Comparison of ENCODE assay signal across 7 cellular contexts in genomic region chr16:69815216-69815883, GRCh38. TPM values are rescaled to one million over a fixed set of nuclear protein-coding genes. Genes with fewer than 3 reads are reported as not detected.
DNase-seq lines count a peak whose midpoint lies in the region; ATAC-seq, FAIRE-seq and TF ChIP-seq lines count a peak whose summit lies in the region.
"Not testable (repeated sequence)": the region's sequence is repeated elsewhere in the genome, so short reads cannot be mapped to it uniquely, and the experiment has no call there.

No MANE protein-coding gene starts in this region.

- not testable (repeated sequence) for TF ChIP-seq RAD21 in liver (IDR thresholded peaks at IDR 0.05)

- WGBS in body of pancreas, 2 donors: 57 to 63% methylated on average over 15 of the region's 15 CpGs
- 77% methylated on average over 15 of the region's 15 CpGs for WGBS in liver
- WGBS in pancreas, 2 donors: 56 to 63% methylated on average over 15 of the region's 15 CpGs
- 94% methylated on average over 15 of the region's 15 CpGs for WGBS in thyroid gland, 2 donors

- ATAC-seq in body of pancreas (peak; percentile 61), left ventricle myocardium superior (peak; percentile 40), left lobe of liver (peak; percentile 78), pancreas (peak; percentile 66 to 80 (median 67))

- not testable (repeated sequence) for FAIRE-seq in pancreas (lab: Jason Lieb, UNC)

- POLR2A ChIA-PET in HEK293T (lab: Yijun Ruan, JAX): not testable (repeated sequence)

- not testable (repeated sequence) for H3K36me3 ChIP-seq in body of pancreas (replicated peaks in 1 of 2; ENCODE audit: insufficient read depth in 1 of 2, low read depth in 2 of 2); liver (ENCODE audit: control insufficient read depth in 4 of 4, insufficient read depth in 3 of 4, low read depth in 1 of 4, low read length in 3 of 4); pancreas; thyroid gland

- not testable (repeated sequence) for H3K9ac ChIP-seq in liver (ENCODE audit: low read depth in 1 of 2, low read length in 2 of 2)

- H3K27ac ChIP-seq in body of pancreas (peak overlapping the region; percentile 79 to 95 (median 91)), pancreas (peak overlapping the region; percentile 56 to 92 (median 76)), thyroid gland (peak overlapping the region; percentile 46 to 89 (median 49))
- not testable (repeated sequence) for H3K27ac ChIP-seq in liver (ENCODE audit: low read depth in 1 of 2, low read length in 2 of 2)

- TF ChIP-seq POLR2A in body of pancreas (IDR thresholded peaks at IDR 0.05); thyroid gland (IDR thresholded peaks at IDR 0.05): not testable (repeated sequence)

- TF ChIP-seq CTCF in body of pancreas (IDR thresholded peaks at IDR 0.05); liver (IDR thresholded peaks at IDR 0.05; ENCODE audit: low read depth, low read length, missing input control); pancreas (IDR thresholded peaks at IDR 0.05); thyroid gland (IDR thresholded peaks at IDR 0.05): not testable (repeated sequence)

- not testable (repeated sequence) for DNase-seq in HEK293T (ENCODE audit: extremely low spot score); left ventricle myocardium superior; left lobe of liver (ENCODE audit: low spot score); thyroid gland
- DNase-seq in body of pancreas (peak; percentile 59 to 67 (median 66)), pancreas (peak in 5 of 6 donors; percentile 37 to 71 (median 51))

- H3K4me1 ChIP-seq in body of pancreas: peaks cover 64% of the 10 kb centered on the region
- not testable (repeated sequence) for H3K4me1 ChIP-seq in liver (ENCODE audit: control insufficient read depth in 4 of 4, insufficient read depth in 4 of 4, low read length in 3 of 4)
- H3K4me1 ChIP-seq in pancreas: peaks cover 9 to 27% (median 21%) of the 10 kb centered on the region in 3 donors
- H3K4me1 ChIP-seq in thyroid gland: peaks cover 12 to 22% of the 10 kb centered on the region in 2 donors

- CTCF ChIA-PET in HEK293T (lab: Yijun Ruan, JAX): interaction anchor here (0.7 kb wide), 1 partner anchor 52 kb away, joined by 3 read pairs; no protein-coding TSS in a partner anchor

- H3K9me3 ChIP-seq in body of pancreas; liver (ENCODE audit: control insufficient read depth in 4 of 4, low read length in 3 of 4); pancreas; thyroid gland: not testable (repeated sequence)

- H3K4me3 ChIP-seq in body of pancreas; liver (ENCODE audit: low read depth in 1 of 3, low read length in 3 of 3); pancreas; thyroid gland (replicated peaks in 1 of 3): not testable (repeated sequence)

- intact Hi-C loops in body of pancreas (cut with DNase I); left ventricle myocardium superior (cut with micrococcal nuclease); pancreas (cut with DNase I); thyroid gland (cut with DNase I): not testable (repeated sequence)

- H3K27me3 ChIP-seq in body of pancreas; liver (ENCODE audit: control insufficient read depth in 4 of 4, insufficient read depth in 4 of 4, low read length in 3 of 4); pancreas; thyroid gland: not testable (repeated sequence)

TF ChIP-seq in HEK293T, 16 proteins besides CTCF, POLR2A, EP300 and RAD21:
- peak; percentile 62; the same call in 1 of the 2 replicates for TF ChIP-seq ZNF384 (IDR thresholded peaks at IDR 0.05)
TF ChIP-seq in HEK293T: peak in this region for 1; not testable (repeated sequence) for 15.

TF ChIP-seq in liver, 16 proteins besides CTCF, POLR2A, EP300 and RAD21:
- TF ChIP-seq HNF4G (IDR thresholded peaks at IDR 0.05) (peak; percentile 18), SP1 (IDR thresholded peaks at IDR 0.05) (peak; percentile 30), HNF4A (conservative IDR thresholded peaks at IDR 0.05) (peak; percentile 75 to 85)

RNA-seq across cellular contexts. Expression of gene WWP2, which starts 53.2 kb away (rescaled TPM):
- 10 to 100 TPM; 34.8 to 78.8 TPM for total RNA-seq in body of pancreas
- 17.2 TPM for total RNA-seq in left ventricle myocardium superior
- 24.5 TPM for total RNA-seq in left lobe of liver
- total RNA-seq in liver: 10 to 100 TPM; 15.8 to 22.7 TPM
- polyA plus RNA-seq in liver: 10 to 100 TPM in 1 of 2 donors, 1 to 10 TPM in 1; 8.6 to 11.5 TPM
- 10 to 100 TPM; 33.9 to 50.4 (median 35.4) TPM for total RNA-seq in pancreas
- polyA plus RNA-seq in pancreas: 10 to 100 TPM; 27.4 to 35.5 TPM
- 10 to 100 TPM; 35.9 to 72.1 (median 47.7) TPM for total RNA-seq in thyroid gland
